1 cellular context compared by ENCODE assay signal in the genomic region with DNA sequence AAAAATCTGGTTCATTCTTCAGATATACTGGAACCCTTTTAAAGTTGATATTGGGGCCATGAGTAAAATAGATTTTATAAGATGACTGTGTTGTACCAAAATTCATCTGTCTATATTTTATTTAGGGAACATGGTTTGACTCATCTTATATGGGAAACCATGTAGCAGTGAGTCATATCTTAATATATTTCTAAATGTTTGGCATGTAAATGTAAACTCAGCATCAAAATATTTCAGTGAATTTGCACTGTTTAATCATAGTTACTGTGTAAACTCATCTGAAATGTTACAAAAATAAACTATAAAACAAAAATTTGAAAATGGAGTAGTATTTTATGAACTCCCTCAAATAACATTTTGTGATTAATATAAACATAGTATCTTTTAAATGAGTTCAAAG.
A peak's percentile ranks its signal among the peaks of the same experiment; 100 is the strongest.
TF ChIP-seq lines count a peak whose summit lies in the region.

No MANE protein-coding gene starts in this region.

TF ChIP-seq in SK-N-SH, 30 proteins besides CTCF, POLR2A, EP300 and RAD21 (continued from another document):
- TF ChIP-seq, protein P1, sequence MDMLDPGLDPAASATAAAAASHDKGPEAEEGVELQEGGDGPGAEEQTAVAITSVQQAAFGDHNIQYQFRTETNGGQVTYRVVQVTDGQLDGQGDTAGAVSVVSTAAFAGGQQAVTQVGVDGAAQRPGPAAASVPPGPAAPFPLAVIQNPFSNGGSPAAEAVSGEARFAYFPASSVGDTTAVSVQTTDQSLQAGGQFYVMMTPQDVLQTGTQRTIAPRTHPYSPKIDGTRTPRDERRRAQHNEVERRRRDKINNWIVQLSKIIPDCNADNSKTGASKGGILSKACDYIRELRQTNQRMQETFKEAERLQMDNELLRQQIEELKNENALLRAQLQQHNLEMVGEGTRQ (IDR thresholded peaks at IDR 0.05; ENCODE audit: borderline replicate concordance, low read depth, low read length) = no peak
- TF ChIP-seq TCF12 (IDR thresholded peaks at IDR 0.05) (peak; percentile 32; the same call in 1 of the 2 replicates), FOXM1 (IDR thresholded peaks at IDR 0.05; ENCODE audit: low read depth) (no peak), MEF2A (IDR thresholded peaks at IDR 0.05; ENCODE audit: borderline replicate concordance, low read depth) (peak; percentile 14; the same call in 1 of the 2 replicates)
